In the genomic region with DNA sequence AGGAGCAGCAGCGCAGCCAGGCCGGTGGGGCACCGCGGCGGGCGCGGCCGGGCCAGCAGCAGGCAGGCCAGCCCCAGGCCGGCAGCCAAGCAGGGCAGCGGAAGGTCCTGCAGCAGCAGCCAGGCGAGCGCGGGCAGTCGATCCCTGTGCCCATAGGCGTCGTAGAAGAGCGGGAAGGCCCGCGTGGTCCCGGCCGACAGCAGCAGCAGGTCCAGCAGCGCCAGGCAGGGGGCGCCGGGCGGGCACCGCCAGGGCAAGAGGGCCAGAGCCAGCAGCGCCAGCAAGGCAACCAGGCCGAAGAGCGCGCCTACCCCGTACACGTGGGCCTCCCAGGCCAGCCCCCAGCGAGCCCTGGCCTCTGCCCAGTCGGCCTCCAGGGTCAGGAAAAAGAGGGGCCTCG, we compare ENCODE assay signal across 8 cellular contexts. TPM values are rescaled to one million over a fixed set of nuclear protein-coding genes. Genes with fewer than 3 reads are reported as not detected.
DNase-seq lines count a peak whose midpoint lies in the region; ATAC-seq, FAIRE-seq and TF ChIP-seq lines count a peak whose summit lies in the region.

No MANE protein-coding gene starts in this region.

- DNase-seq in Calu3 = no peak
- peak; percentile 65 for DNase-seq in RWPE2 (ENCODE audit: low spot score)
- DNase-seq in naive thymus-derived CD4-positive, alpha-beta T cell = peak in 3 of 9 donors; percentile 21 to 46 (median 23)
- DNase-seq in urothelium cell line (ENCODE audit: low spot score) = no peak
- DNase-seq in HCEC 1CT = no peak
- no peak for DNase-seq in NCI-H187 treated with DMSO at 0.1 percent for 48 hours (lab: John Stamatoyannopoulos, UW)
- DNase-seq in SIG-M5 treated with dmso at 0.1 percent for 504 hours (lab: John Stamatoyannopoulos, UW; ENCODE audit: unreplicated experiment) = no peak

- 9 to 17% methylated on average over 34 to 35 of the region's 35 CpGs for WGBS in esophagus, 2 donors

- CTCF ChIA-PET in Calu3 (lab: Charles Lee) = no interaction called here
- CTCF ChIA-PET in naive thymus-derived CD4-positive, alpha-beta T cell (lab: Charles Lee) = no interaction called here

- H3K4me1 ChIP-seq in RWPE2 (ENCODE audit: insufficient read depth, poor library complexity, severe bottlenecking) = no peaks in the 10 kb centered on the region
- H3K4me1 ChIP-seq in esophagus (ENCODE audit: control insufficient read depth in 2 of 2, insufficient read depth in 2 of 2, low read length in 1 of 2) = peaks cover 5 to 11% of the 10 kb centered on the region in 2 donors
- no peaks in the 10 kb centered on the region for H3K4me1 ChIP-seq in naive thymus-derived CD4-positive, alpha-beta T cell (ENCODE audit: control insufficient read depth in 2 of 2, insufficient read depth in 2 of 2, low read length in 2 of 2)

- BruUV-seq in Calu3 (replicated peaks; lab: Mats Ljungman, UMichigan) = no TSS peak

- H3K36me3 Mint-ChIP-seq in Calu3 (ENCODE audit: insufficient read depth, unreplicated experiment) = no peaks in the 10 kb centered on the region
- no peaks in the 10 kb centered on the region for H3K36me3 Mint-ChIP-seq in naive thymus-derived CD4-positive, alpha-beta T cell

- intact Hi-C loops in Calu3 (cut with micrococcal nuclease; ENCODE audit: unreplicated experiment) = no loop called here
- intact Hi-C loops in naive thymus-derived CD4-positive, alpha-beta T cell (cut with micrococcal nuclease) = loop anchor here in 1 of 2 donors (1.0 kb wide), 1 partner anchor 9 kb away; a partner anchor contains a TSS

- no peak overlapping the region for H3K4me3 Mint-ChIP-seq in Calu3 (ENCODE audit: low read depth, unreplicated experiment)
- H3K4me3 Mint-ChIP-seq in naive thymus-derived CD4-positive, alpha-beta T cell = peak overlapping the region in 1 of 10 donors; percentile 79

- H3K4me1 Mint-ChIP-seq in Calu3 (ENCODE audit: low read depth, unreplicated experiment) = peaks cover 4% of the 10 kb centered on the region
- peaks cover 0 to 9% (median 8%) of the 10 kb centered on the region in 7 donors for H3K4me1 Mint-ChIP-seq in naive thymus-derived CD4-positive, alpha-beta T cell

- H3K27me3 ChIP-seq in RWPE2 (ENCODE audit: insufficient read depth, poor library complexity, severe bottlenecking) (peaks cover 22% of the 10 kb centered on the region), esophagus (ENCODE audit: control insufficient read depth in 1 of 2, insufficient read depth in 2 of 2, low read length in 2 of 2) (no peaks in the 10 kb centered on the region)
- H3K27me3 ChIP-seq in naive thymus-derived CD4-positive, alpha-beta T cell (ENCODE audit: control insufficient read depth in 2 of 2, insufficient read depth in 2 of 2, low read length in 2 of 2) = no peaks in the 10 kb centered on the region

- POLR2A ChIA-PET in naive thymus-derived CD4-positive, alpha-beta T cell (lab: Charles Lee) = interaction anchor here (1.1 kb wide), 1 partner anchor 29 kb away, joined by 3 read pairs; no protein-coding TSS in a partner anchor

- no peaks in the 10 kb centered on the region for H3K9me3 Mint-ChIP-seq in Calu3 (ENCODE audit: low read depth, unreplicated experiment)
- H3K9me3 Mint-ChIP-seq in naive thymus-derived CD4-positive, alpha-beta T cell = no peaks in the 10 kb centered on the region

- H3K36me3 ChIP-seq in RWPE2 (ENCODE audit: low read depth) (no peaks in the 10 kb centered on the region), esophagus (ENCODE audit: control insufficient read depth in 2 of 2, insufficient read depth in 2 of 2, low read length in 1 of 2) (no peaks in the 10 kb centered on the region)
- H3K36me3 ChIP-seq in naive thymus-derived CD4-positive, alpha-beta T cell (ENCODE audit: control insufficient read depth in 2 of 3, insufficient read depth in 3 of 3, low read length in 3 of 3) = no peaks in the 10 kb centered on the region

- H3K9me3 ChIP-seq in RWPE2 (ENCODE audit: severe bottlenecking) (no peaks in the 10 kb centered on the region), esophagus (ENCODE audit: control insufficient read depth in 2 of 2, insufficient read depth in 1 of 2, low read depth in 1 of 2, low read length in 1 of 2) (peaks cover 0 to 4% of the 10 kb centered on the region in 2 donors)
- H3K9me3 ChIP-seq in naive thymus-derived CD4-positive, alpha-beta T cell (ENCODE audit: control insufficient read depth in 2 of 3, low read length in 3 of 3) = no peaks in the 10 kb centered on the region

- peaks cover 88% of the 10 kb centered on the region for H3K27me3 Mint-ChIP-seq in Calu3 (ENCODE audit: unreplicated experiment)
- peaks cover 21 to 71% (median 26%) of the 10 kb centered on the region in 5 donors for H3K27me3 Mint-ChIP-seq in naive thymus-derived CD4-positive, alpha-beta T cell

- no peak for FAIRE-seq in urothelium cell line (lab: Jason Lieb, UNC)

- no peak overlapping the region for H3K27ac Mint-ChIP-seq in Calu3 (ENCODE audit: unreplicated experiment)
- no peak overlapping the region for H3K27ac Mint-ChIP-seq in naive thymus-derived CD4-positive, alpha-beta T cell

- H3K27ac ChIP-seq in RWPE2 (ENCODE audit: poor library complexity, severe bottlenecking) (no peak overlapping the region), esophagus (ENCODE audit: low read depth in 2 of 2, low read length in 1 of 2) (no peak overlapping the region)
- H3K27ac ChIP-seq in naive thymus-derived CD4-positive, alpha-beta T cell (ENCODE audit: low read depth, low read length) = no peak overlapping the region

- peak; percentile 14 for TF ChIP-seq CTCF in Calu3 (IDR thresholded peaks at IDR 0.05; ENCODE audit: unreplicated experiment)
- TF ChIP-seq CTCF in RWPE2 (IDR thresholded peaks at IDR 0.05; ENCODE audit: poor library complexity, severe bottlenecking) = peak; percentile 71

- H3K4me3 ChIP-seq in RWPE2 (ENCODE audit: severe bottlenecking) (peak overlapping the region; percentile 12), esophagus (ENCODE audit: low read depth in 1 of 2, low read length in 2 of 2) (peak overlapping the region; percentile 24 to 28)
- no peak overlapping the region for H3K4me3 ChIP-seq in naive thymus-derived CD4-positive, alpha-beta T cell (ENCODE audit: low read length)

- peak; percentile 77 for ATAC-seq in RWPE2 (ENCODE audit: low read depth)
- peak; percentile 72 for ATAC-seq in naive thymus-derived CD4-positive, alpha-beta T cell

RNA-seq across cellular contexts. Expression of a gene that starts 8.4 kb away (rescaled TPM):
- total RNA-seq in Calu3 (2022) = 49.3 and 49.9 TPM in 2 replicates
- polyA plus RNA-seq in esophagus = 10 to 100 TPM; 16.0 to 20.1 TPM
- total RNA-seq in naive thymus-derived CD4-positive, alpha-beta T cell = 10 to 100 TPM; 30.1 to 51.0 (median 43.5) TPM
- polyA plus RNA-seq in naive thymus-derived CD4-positive, alpha-beta T cell = 1 to 10 TPM; 9.0 to 9.4 TPM

RNA-seq across cellular contexts. Expression of a gene that starts 9.4 kb away (rescaled TPM):
- total RNA-seq in Calu3 (2022) = 0.15 TPM in 1 of 2 replicates, not detected in the other
- under 1 TPM; 0.45 to 0.73 TPM for polyA plus RNA-seq in esophagus
- 1 to 10 TPM in 1 of 5 experiments, under 1 TPM in 3, not detected in 1; 0.49 to 1.1 (median 0.58) TPM for total RNA-seq in naive thymus-derived CD4-positive, alpha-beta T cell
- polyA plus RNA-seq in naive thymus-derived CD4-positive, alpha-beta T cell = under 1 TPM in 1 of 2 donors, not detected in 1; 0.27 TPM

RNA-seq across cellular contexts. Expression of a gene that starts 57.6 kb away (rescaled TPM):
- total RNA-seq in Calu3 (2022) = 57.1 and 57.3 TPM in 2 replicates
- polyA plus RNA-seq in esophagus = 10 to 100 TPM; 19.4 to 25.7 TPM
- 10 to 100 TPM; 36.5 to 92.0 (median 44.4) TPM for total RNA-seq in naive thymus-derived CD4-positive, alpha-beta T cell
- polyA plus RNA-seq in naive thymus-derived CD4-positive, alpha-beta T cell = 10 to 100 TPM; 33.7 to 48.1 TPM
